20 cellular contexts compared by ENCODE assay signal in the genomic region with DNA sequence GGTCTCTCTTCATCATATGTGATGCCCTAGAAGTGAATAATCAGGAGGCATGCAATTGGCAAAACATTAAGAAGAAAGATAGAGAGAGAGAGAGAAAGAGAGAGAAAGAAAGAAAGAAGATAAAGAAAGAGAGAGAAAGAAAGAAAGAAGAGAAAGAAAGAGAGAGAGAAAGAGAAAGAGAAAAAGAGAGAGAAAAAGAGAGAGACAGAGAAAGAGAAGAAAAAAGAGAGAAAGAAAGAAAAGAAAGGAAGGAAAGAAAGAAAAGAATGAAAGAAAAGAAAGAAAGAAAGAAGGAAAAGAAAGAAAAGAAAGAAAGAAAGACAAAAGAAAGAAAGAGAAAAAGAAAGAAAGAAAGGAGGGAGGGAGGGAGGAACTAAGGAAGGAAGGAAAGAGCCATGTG.
A peak's percentile ranks its signal among the peaks of the same experiment; 100 is the strongest.
DNase-seq lines count a peak whose midpoint lies in the region; ATAC-seq, FAIRE-seq and TF ChIP-seq lines count a peak whose summit lies in the region.
"Had no signal": no experiment of that assay in that cellular context is flagged by ENCODE, and none has a peak within 500 bp of the region (broad histone marks: within the 10 kb centered on the region; RNA-seq: fewer than 3 reads in every experiment).

No MANE protein-coding gene starts in this region.

- peaks cover 10 to 17% of the 10 kb centered on the region in 2 donors for H3K9me3 Mint-ChIP-seq in activated T-cell treated with anti-CD3 and anti-CD28 coated beads, Interleukin-2, amount 50 U/mL, for 72 hours
- peaks cover 27% of the 10 kb centered on the region for H3K9me3 Mint-ChIP-seq in CD8-positive, alpha-beta T cell

- H3K9ac ChIP-seq in K562 (ENCODE audit: insufficient read depth in 1 of 2, low read depth in 2 of 2, low read length in 2 of 2) = no peak overlapping the region
- H3K9ac ChIP-seq: GM23248 had no signal

- no peaks in the 10 kb centered on the region for H3K4me1 Mint-ChIP-seq in activated T-cell treated with anti-CD3 and anti-CD28 coated beads, Interleukin-2, amount 50 U/mL, for 72 hours (ENCODE audit: low read depth)
- H3K4me1 Mint-ChIP-seq in CD8-positive, alpha-beta T cell (ENCODE audit: low read depth) = no peaks in the 10 kb centered on the region
- H3K4me1 Mint-ChIP-seq: CD4-positive, alpha-beta memory T cell had no signal

- no peak for ATAC-seq in activated T-cell treated with anti-CD3 and anti-CD28 coated beads, Interleukin-2, amount 50 U/mL, for 72 hours (replicated peaks in 1 of 2)
- no peak for ATAC-seq in CD8-positive, alpha-beta T cell
- no peak for ATAC-seq in K562
- ATAC-seq: GM12878 had no signal

- no peak for FAIRE-seq in K562 (lab: Jason Lieb, UNC)
- FAIRE-seq: GM12878, GM19239, H1 had no signal

- CTCF ChIA-PET in CD8-positive, alpha-beta T cell (lab: Charles Lee) = no interaction called here
- CTCF ChIA-PET in K562 (lab: Yijun Ruan, JAX; ENCODE audit: low intra/inter-chr PET ratio) = no interaction called here

- H3K4me2 ChIP-seq in K562 (ENCODE audit: insufficient read depth, low read length) = no peak overlapping the region

- H3K9me1 ChIP-seq in K562 (ENCODE audit: control insufficient read depth, insufficient read depth, low read length) = no peaks in the 10 kb centered on the region

- no peak overlapping the region for H3K27ac ChIP-seq in CD8-positive, alpha-beta T cell (ENCODE audit: low read depth, low read length)
- no peak overlapping the region for H3K27ac ChIP-seq in K562 (ENCODE audit: extremely low read depth, low read depth, low read length)
- H3K27ac ChIP-seq: GM23248 had no signal

- TF ChIP-seq CTCF in CD8-positive, alpha-beta T cell (IDR thresholded peaks at IDR 0.05) = peak; percentile 32
- TF ChIP-seq CTCF in K562 (IDR thresholded peaks at IDR 0.05 in 2 of 3, conservative IDR thresholded peaks at IDR 0.05 in 1 of 3; ENCODE audit: insufficient read depth in 2 of 3, low read depth in 1 of 3, low read length in 3 of 3) = no peak

- H2AFZ ChIP-seq in K562 (ENCODE audit: low read depth, low read length) = no peak overlapping the region
- H2AFZ ChIP-seq: GM23248 had no signal

- no peak for DNase-seq in activated T-cell treated with anti-CD3 and anti-CD28 coated beads, Interleukin-2, amount 50 U/mL, for 72 hours
- DNase-seq in activated T-cell treated with anti-CD3 and anti-CD28 coated beads, Interleukin-2, amount 50 U/mL, for 1 hour = no peak
- no peak for DNase-seq in CD8-positive, alpha-beta T cell
- no peak for DNase-seq in K562 (ENCODE audit: extremely low read depth in 1 of 4, low spot score in 3 of 4)
- no peak for DNase-seq in A172 (ENCODE audit: low spot score)
- no peak for DNase-seq in DMS114 treated with DMSO at 0.1 percent for 48 hours (lab: John Stamatoyannopoulos, UW; ENCODE audit: unreplicated experiment)
- DNase-seq in SIG-M5 (lab: John Stamatoyannopoulos, UW) = no peak
- DNase-seq: 8988T; C1 segment of cervical spinal cord; Caco-2; CD4-positive, alpha-beta memory T cell; DMS79; EL; GDM1; GM23248; H7; HCEC 1CT had no signal

- no peaks in the 10 kb centered on the region for H3K27me3 ChIP-seq in CD8-positive, alpha-beta T cell (ENCODE audit: insufficient read depth, low read length)
- H3K27me3 ChIP-seq in K562 (ENCODE audit: control insufficient read depth in 2 of 2, insufficient read depth in 2 of 2, low read length in 2 of 2) = no peaks in the 10 kb centered on the region

- no peak overlapping the region for H3K4me3 Mint-ChIP-seq in activated T-cell treated with anti-CD3 and anti-CD28 coated beads, Interleukin-2, amount 50 U/mL, for 72 hours
- H3K4me3 Mint-ChIP-seq in CD8-positive, alpha-beta T cell = no peak overlapping the region
- H3K4me3 Mint-ChIP-seq: CD4-positive, alpha-beta memory T cell had no signal

- H3K27me3 Mint-ChIP-seq in activated T-cell treated with anti-CD3 and anti-CD28 coated beads, Interleukin-2, amount 50 U/mL, for 72 hours (ENCODE audit: low read depth) = no peaks in the 10 kb centered on the region
- H3K27me3 Mint-ChIP-seq in CD8-positive, alpha-beta T cell (ENCODE audit: low read depth) = peaks cover 7% of the 10 kb centered on the region

- intact Hi-C loops in CD8-positive, alpha-beta T cell (cut with DNase I, micrococcal nuclease) = no loop called here
- intact Hi-C loops in K562 (cut with micrococcal nuclease) = no loop called here

- BruUV-seq in K562 (replicated peaks; lab: Mats Ljungman, UMichigan) = no TSS peak

- in situ Hi-C loops in K562 (cut with MboI) = no loop called here

- TF ChIP-seq EP300 in K562 (IDR thresholded peaks at IDR 0.05; ENCODE audit: low read length) = no peak

- H3K36me3 ChIP-seq in CD8-positive, alpha-beta T cell (ENCODE audit: insufficient read depth, low read length) = no peaks in the 10 kb centered on the region
- H3K36me3 ChIP-seq in K562 (ENCODE audit: control insufficient read depth, insufficient read depth, low read length) = no peaks in the 10 kb centered on the region

- no peak for TF ChIP-seq POLR2A in K562 (conservative IDR thresholded peaks at IDR 0.05)

- H3K4me1 ChIP-seq in CD8-positive, alpha-beta T cell (ENCODE audit: insufficient read depth, low read length) = no peaks in the 10 kb centered on the region
- no peaks in the 10 kb centered on the region for H3K4me1 ChIP-seq in K562 (replicated peaks in 1 of 2; ENCODE audit: control insufficient read depth in 2 of 2, insufficient read depth in 2 of 2, low read length in 2 of 2)
- H3K4me1 ChIP-seq: Caco-2 had no signal

- H3K36me3 Mint-ChIP-seq in activated T-cell treated with anti-CD3 and anti-CD28 coated beads, Interleukin-2, amount 50 U/mL, for 72 hours (ENCODE audit: insufficient read depth in 2 of 2) = peaks cover 0 to 2% of the 10 kb centered on the region in 2 donors
- H3K36me3 Mint-ChIP-seq in CD8-positive, alpha-beta T cell = no peaks in the 10 kb centered on the region
- H3K36me3 Mint-ChIP-seq: CD4-positive, alpha-beta memory T cell had no signal

- no peaks in the 10 kb centered on the region for H3K79me2 ChIP-seq in K562 (ENCODE audit: control insufficient read depth, insufficient read depth, low read length)

- H3K27ac Mint-ChIP-seq in activated T-cell treated with anti-CD3 and anti-CD28 coated beads, Interleukin-2, amount 50 U/mL, for 72 hours = peak overlapping the region; percentile 25
- no peak overlapping the region for H3K27ac Mint-ChIP-seq in CD8-positive, alpha-beta T cell
- H3K27ac Mint-ChIP-seq: CD4-positive, alpha-beta memory T cell had no signal

- no peak for TF ChIP-seq RAD21 in K562 (CRISPR knock-in tag; conservative IDR thresholded peaks at IDR 0.05 in 1 of 2, IDR thresholded peaks at IDR 0.05 in 1 of 2)

- POLR2A ChIA-PET in CD8-positive, alpha-beta T cell (lab: Charles Lee) = no interaction called here
- POLR2A ChIA-PET in K562 (lab: Yijun Ruan, JAX) = no interaction called here

- H4K20me1 ChIP-seq in K562 (replicated peaks; ENCODE audit: control insufficient read depth, insufficient read depth, low read length) = no peaks in the 10 kb centered on the region

- H3K4me3 ChIP-seq in CD8-positive, alpha-beta T cell (ENCODE audit: low read depth, low read length) = no peak overlapping the region
- H3K4me3 ChIP-seq in K562 = no peak overlapping the region
- H3K4me3 ChIP-seq: GM12878, GM23248 had no signal

- no peaks in the 10 kb centered on the region for H3K9me3 ChIP-seq in CD8-positive, alpha-beta T cell (ENCODE audit: low read length)
- peaks cover 4% of the 10 kb centered on the region; the same call in 1 of the 2 replicates for H3K9me3 ChIP-seq in K562 (replicated peaks; ENCODE audit: control insufficient read depth, insufficient read depth, low read depth, low read length)

TF ChIP-seq in K562, 482 proteins besides CTCF, POLR2A, EP300 and RAD21:
- TF ChIP-seq ZNF512 (tag; IDR thresholded peaks at IDR 0.05) (peak; percentile 80), PHF20 (IDR thresholded peaks at IDR 0.05; ENCODE audit: partially characterized antibody) (no peak), ADNP (tag; IDR thresholded peaks at IDR 0.05) (no peak)
